Comparison of ENCODE assay signal across 16 cellular contexts in the genomic region with DNA sequence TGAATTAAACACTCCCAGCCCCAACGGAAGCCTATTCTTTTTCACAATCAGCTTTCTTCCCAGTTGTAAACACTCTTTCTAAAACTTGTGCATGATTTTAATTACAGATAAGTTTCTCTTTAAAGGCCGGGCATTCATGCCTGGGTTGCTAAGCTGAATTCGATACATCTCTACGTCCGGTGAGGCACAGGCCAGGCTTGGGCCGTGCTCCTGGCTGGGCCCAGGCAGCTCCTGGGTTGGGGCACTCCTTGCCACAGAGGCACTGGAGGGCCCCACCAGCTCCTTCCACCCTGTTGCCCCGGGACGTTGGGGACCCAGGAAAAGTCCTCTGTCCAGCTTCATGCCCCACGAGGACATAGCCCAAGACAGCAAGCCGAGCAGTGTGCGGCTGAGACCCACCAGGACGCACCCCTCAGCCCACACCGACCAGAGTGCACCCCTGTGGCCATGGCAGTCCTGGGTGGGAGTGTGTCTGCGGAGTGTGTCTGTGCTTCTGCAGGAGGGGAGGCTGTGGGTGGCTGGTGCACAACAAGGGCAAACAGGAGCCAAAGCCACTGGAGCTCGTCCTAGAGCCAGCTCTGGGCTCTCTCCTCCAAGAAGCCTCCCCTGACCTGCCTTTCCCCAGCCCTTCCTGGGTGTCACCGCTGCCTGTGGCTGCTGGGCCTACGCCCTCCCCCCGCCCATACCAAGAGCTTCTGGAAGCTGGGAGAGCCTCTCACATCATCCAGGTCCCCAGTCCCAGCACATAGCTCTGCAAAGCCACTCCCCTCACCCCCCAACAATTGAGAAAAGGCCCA.
"Had no signal": no experiment of that assay in that cellular context is flagged by ENCODE, and none has a peak within 500 bp of the region (broad histone marks: within the 10 kb centered on the region; RNA-seq: fewer than 3 reads in every experiment).

No MANE protein-coding gene starts in this region.

- H3K4me1 Mint-ChIP-seq: activated CD4-positive, alpha-beta T cell treated with anti-CD3 and anti-CD28 coated beads, Interleukin-2, amount 10 ng/mL, durations not matched to agents 7 days and 5 days; activated naive CD8-positive, alpha-beta T cell treated with anti-CD3 and anti-CD28 coated beads, Interleukin-2, amount 10 ng/mL, durations not matched to agents 7 days and 5 days had no signal

- H3K4me3 ChIP-seq: breast epithelium, gastroesophageal sphincter, hepatocyte, SJSA1, upper lobe of left lung had no signal

- H3K36me3 ChIP-seq: breast epithelium, gastroesophageal sphincter, SJSA1, upper lobe of left lung had no signal

- H3K27ac ChIP-seq: breast epithelium, gastroesophageal sphincter, hepatocyte, SJSA1, upper lobe of left lung had no signal

- H3K27ac Mint-ChIP-seq: activated CD4-positive, alpha-beta T cell treated with anti-CD3 and anti-CD28 coated beads, Interleukin-2, amount 10 ng/mL, durations not matched to agents 7 days and 5 days; activated naive CD8-positive, alpha-beta T cell treated with anti-CD3 and anti-CD28 coated beads, Interleukin-2, amount 10 ng/mL, durations not matched to agents 7 days and 5 days; T-helper 2 cell treated with Interferon-gamma antibody and Interleukin-4, amounts not matched to agents 5 μg/mL and 100 μg/mL, for 36 hours had no signal

- H3K4me2 ChIP-seq: hepatocyte had no signal

- H2AFZ ChIP-seq: hepatocyte had no signal

- DNase-seq: activated CD4-positive, alpha-beta T cell treated with anti-CD3 and anti-CD28 coated beads, Interleukin-2, amount 10 ng/mL, durations not matched to agents 7 days and 5 days; activated CD4-positive, CD25-positive, alpha-beta regulatory T cell; activated gamma-delta T cell treated with Interleukin-2 at 50 U/mL for 16 hours; activated naive CD8-positive, alpha-beta T cell treated with anti-CD3 and anti-CD28 coated beads, Interleukin-2, amount 10 ng/mL, durations not matched to agents 7 days and 5 days; erythroblast; islet precursor cell; small intestine; stimulated activated CD4-positive, alpha-beta T cell treated with anti-CD3 and anti-CD28 coated beads, Interleukin-4, amount 100 ng/mL, for 4 hours; stimulated activated CD8-positive, alpha-beta memory T cell treated with anti-CD3 and anti-CD28 coated beads, Interleukin-4, amount 100 ng/mL, for 48 hours; stimulated activated naive CD4-positive, alpha-beta T cell treated with Interleukin-2 at 50 U/mL for 16 hours had no signal

- H3K9me3 ChIP-seq: breast epithelium, gastroesophageal sphincter, SJSA1, upper lobe of left lung had no signal

- H3K9me3 Mint-ChIP-seq: activated CD4-positive, alpha-beta T cell treated with anti-CD3 and anti-CD28 coated beads, Interleukin-2, amount 10 ng/mL, durations not matched to agents 7 days and 5 days; activated naive CD8-positive, alpha-beta T cell treated with anti-CD3 and anti-CD28 coated beads, Interleukin-2, amount 10 ng/mL, durations not matched to agents 7 days and 5 days; T-helper 2 cell treated with Interferon-gamma antibody and Interleukin-4, amounts not matched to agents 5 μg/mL and 100 μg/mL, for 36 hours had no signal

- H3K4me1 ChIP-seq: breast epithelium, SJSA1 had no signal

- H3K79me2 ChIP-seq: hepatocyte had no signal

- ATAC-seq: gastroesophageal sphincter had no signal

- H3K36me3 Mint-ChIP-seq: activated naive CD8-positive, alpha-beta T cell treated with anti-CD3 and anti-CD28 coated beads, Interleukin-2, amount 10 ng/mL, durations not matched to agents 7 days and 5 days had no signal

- H3K4me3 Mint-ChIP-seq: activated CD4-positive, alpha-beta T cell treated with anti-CD3 and anti-CD28 coated beads, Interleukin-2, amount 10 ng/mL, durations not matched to agents 7 days and 5 days; activated naive CD8-positive, alpha-beta T cell treated with anti-CD3 and anti-CD28 coated beads, Interleukin-2, amount 10 ng/mL, durations not matched to agents 7 days and 5 days; T-helper 2 cell treated with Interferon-gamma antibody and Interleukin-4, amounts not matched to agents 5 μg/mL and 100 μg/mL, for 36 hours had no signal
